ENCODE assay signal across 9 cellular contexts in genomic region chr19:15464394-15465385, GRCh38. TPM values are rescaled to one million over a fixed set of nuclear protein-coding genes. Genes with fewer than 3 reads are reported as not detected.
DNase-seq lines count a peak whose midpoint lies in the region; ATAC-seq and TF ChIP-seq lines count a peak whose summit lies in the region.
"Had no signal": no experiment of that assay in that cellular context is flagged by ENCODE, and none has a peak within 500 bp of the region (broad histone marks: within the 10 kb centered on the region; RNA-seq: fewer than 3 reads in every experiment).

TSS of gene RASAL3 (minus strand) at chr19:15464544. CDS start at chr19:15464358, 186 bp downstream.

- whole genome bisulfite sequencing in adipose tissue, 3 donors = 27 to 33% (median 32%) methylated on average over 16 to 17 of the region's 17 CpGs
- WGBS in upper lobe of left lung, 2 donors = 28 to 40% methylated on average over 11 to 17 of the region's 17 CpGs

- H3K4me3 ChIP-seq in upper lobe of left lung = peak within 1 kb of the TSS; percentile 31 to 63 (median 52)

- peaks cover 49% of the 10 kb centered on the region for H3K36me3 Mint-ChIP-seq in T-helper 1 cell treated with Interleukin-12 subunit alpha and Interleukin-12 subunit beta and Interleukin-4 antibody, amounts not matched to agents 30 μg/mL and 1 μg/mL, for 36 hours (ENCODE audit: low read depth)
- no peaks in the 10 kb centered on the region for H3K36me3 Mint-ChIP-seq in natural killer cell

- H3K27ac ChIP-seq in adipose tissue (ENCODE audit: low read depth, low read length) = peak within 1 kb of the TSS; percentile 46
- peak within 1 kb of the TSS; percentile 65 to 89 (median 87) for H3K27ac ChIP-seq in upper lobe of left lung

- no peak for DNase-seq in natural killer cell
- DNase-seq in upper lobe of left lung = peak; percentile 53 to 61
- DNase-seq in NCI-H1930 (lab: John Stamatoyannopoulos, UW) = no peak

- TF ChIP-seq CTCF in natural killer cell (IDR thresholded peaks at IDR 0.05) (no peak), upper lobe of left lung (IDR thresholded peaks at IDR 0.05) (no peak)

- H3K27me3 Mint-ChIP-seq in T-helper 1 cell treated with Interleukin-12 subunit alpha and Interleukin-12 subunit beta and Interleukin-4 antibody, amounts not matched to agents 30 μg/mL and 1 μg/mL, for 36 hours (ENCODE audit: low read depth) = peaks cover 9% of the 10 kb centered on the region
- peaks cover 0 to 9% of the 10 kb centered on the region in 2 donors for H3K27me3 Mint-ChIP-seq in natural killer cell (ENCODE audit: low read depth in 2 of 2)

- TF ChIP-seq POLR2A in upper lobe of left lung (IDR thresholded peaks at IDR 0.05) = no peak

- H3K9me3 Mint-ChIP-seq in T-helper 1 cell treated with Interleukin-12 subunit alpha and Interleukin-12 subunit beta and Interleukin-4 antibody, amounts not matched to agents 30 μg/mL and 1 μg/mL, for 36 hours = peaks cover 5% of the 10 kb centered on the region
- H3K9me3 Mint-ChIP-seq in natural killer cell = no peaks in the 10 kb centered on the region

- intact Hi-C loops in natural killer cell (cut with micrococcal nuclease) = loop anchor here (1.0 to 10.0 kb wide), 3 partner anchors 45 to 200 kb away; no protein-coding TSS in a partner anchor

- H3K27me3 ChIP-seq in upper lobe of left lung = peaks cover 0 to 7% (median 4%) of the 10 kb centered on the region in 4 donors

- H3K27ac Mint-ChIP-seq in T-helper 1 cell treated with Interleukin-12 subunit alpha and Interleukin-12 subunit beta and Interleukin-4 antibody, amounts not matched to agents 30 μg/mL and 1 μg/mL, for 36 hours = peak within 1 kb of the TSS; percentile 91
- H3K27ac Mint-ChIP-seq in natural killer cell = peak within 1 kb of the TSS; percentile 89 to 90

- H3K36me3 ChIP-seq in upper lobe of left lung = peaks cover 0 to 9% (median 2%) of the 10 kb centered on the region in 4 donors

- TF ChIP-seq EP300 in upper lobe of left lung (IDR thresholded peaks at IDR 0.05) = no peak

- H3K4me1 ChIP-seq in upper lobe of left lung = peaks cover 6 to 28% (median 15%) of the 10 kb centered on the region in 4 donors

- H3K4me3 Mint-ChIP-seq in T-helper 1 cell treated with Interleukin-12 subunit alpha and Interleukin-12 subunit beta and Interleukin-4 antibody, amounts not matched to agents 30 μg/mL and 1 μg/mL, for 36 hours = peak within 1 kb of the TSS; percentile 91
- peak within 1 kb of the TSS; percentile 96 for H3K4me3 Mint-ChIP-seq in natural killer cell

- ATAC-seq in GM21529 (IDR thresholded peaks at IDR 0.05; ENCODE audit: unreplicated experiment) (peak; percentile 33), natural killer cell (peak; percentile 56 to 80 (median 68)), upper lobe of left lung (ENCODE audit: low FRiP score in 2 of 2) (peak in 1 of 2 donors; percentile 51), GM21737 (IDR thresholded peaks at IDR 0.05; ENCODE audit: unreplicated experiment) (no peak), HG02981 (IDR thresholded peaks at IDR 0.05; ENCODE audit: unreplicated experiment) (no peak)

- no peaks in the 10 kb centered on the region for H3K9me3 ChIP-seq in upper lobe of left lung

- H3K4me1 Mint-ChIP-seq in T-helper 1 cell treated with Interleukin-12 subunit alpha and Interleukin-12 subunit beta and Interleukin-4 antibody, amounts not matched to agents 30 μg/mL and 1 μg/mL, for 36 hours (ENCODE audit: low read depth) = peaks cover 49% of the 10 kb centered on the region
- H3K4me1 Mint-ChIP-seq in natural killer cell = peaks cover 53 to 67% of the 10 kb centered on the region in 2 donors

RNA-seq across cellular contexts. Expression of gene RASAL3, which starts in this region (rescaled TPM):
- 1 to 10 TPM in 2 of 3 donors, under 1 TPM in 1; 0.86 to 3.9 (median 3.3) TPM for polyA plus RNA-seq in adipose tissue
- total RNA-seq in natural killer cell (100 to 1,000 TPM; 217 to 283 (median 224) TPM), upper lobe of left lung (10 to 100 TPM in 5 of 6 donors, 1 to 10 TPM in 1; 7.1 to 48.2 (median 16.7) TPM)
- total RNA-seq: SK-MEL-5 had no signal

Comparison
In these comparisons a context has a peak if more than half of its experiments do, and no peak if none do; other contexts are left out.
1. RNA of gene RASAL3 (total RNA-seq): 217 to 283 TPM in natural killer cell; 7.1 to 48.2 TPM in upper lobe of left lung; every median in the first group is over 4 times any median in the second.
2. ATAC-seq: peak in GM21529 (single experiment) and natural killer cell (3 of 3); none in GM21737 (single experiment) and HG02981 (single experiment).
3. DNase-seq: peak in upper lobe of left lung (2 of 2); none in natural killer cell (single experiment) and NCI-H1930 (0 of 2).